In genomic region chr11:120637131-120637530, GRCh38 we compare ENCODE assay signal across 17 cellular contexts.
DNase-seq lines count a peak whose midpoint lies in the region; FAIRE-seq and TF ChIP-seq lines count a peak whose summit lies in the region.
"Had no signal": no experiment of that assay in that cellular context is flagged by ENCODE, and none has a peak within 500 bp of the region (broad histone marks: within the 10 kb centered on the region; RNA-seq: fewer than 3 reads in every experiment).

No MANE protein-coding gene starts in this region.

- H3K27ac ChIP-seq in HEK293 (ENCODE audit: extremely low read depth, low read depth, low read length): no peak overlapping the region
- no peak overlapping the region for H3K27ac ChIP-seq in kidney (ENCODE audit: low read depth in 2 of 2, low read length in 2 of 2)
- H3K27ac ChIP-seq in SK-N-SH (ENCODE audit: low read depth in 2 of 2, low read length in 1 of 2): no peak overlapping the region
- H3K27ac ChIP-seq in OCI-LY7 (ENCODE audit: low read depth, low read length, poor library complexity, severe bottlenecking): no peak overlapping the region
- H3K27ac ChIP-seq: BLaER1 had no signal

- no peaks in the 10 kb centered on the region for H3K4me1 ChIP-seq in HEK293 (ENCODE audit: control insufficient read depth, insufficient read depth, low read length)
- no peaks in the 10 kb centered on the region for H3K4me1 ChIP-seq in kidney (ENCODE audit: control insufficient read depth in 1 of 2, insufficient read depth in 1 of 2, low read depth in 1 of 2, low read length in 2 of 2)
- peaks cover 0 to 14% of the 10 kb centered on the region in 2 experiments; a peak in 2 of 4 replicates for H3K4me1 ChIP-seq in SK-N-SH (ENCODE audit: control insufficient read depth in 1 of 2, insufficient read depth in 2 of 2, low read depth in 1 of 2, low read length in 1 of 2)
- H3K4me1 ChIP-seq in OCI-LY7 (ENCODE audit: insufficient read depth, low read length, poor library complexity, severe bottlenecking): no peaks in the 10 kb centered on the region

- CTCF ChIA-PET in HEK293 (lab: Yijun Ruan, JAX) (interaction anchor here (0.7 kb wide), 1 partner anchor 42 kb away, joined by 3 read pairs; no protein-coding TSS in a partner anchor), SK-N-SH (lab: Yijun Ruan, JAX) (interaction anchor here (0.7 to 2.2 kb wide), 3 partner anchors 11 to 126 kb away, joined by 3 to 9 read pairs (median 4); partner anchors contain the start of gene GRIK4), OCI-LY7 (lab: Charles Lee; ENCODE audit: unreplicated experiment) (no interaction called here)

- TF ChIP-seq RAD21 in SK-N-SH (IDR thresholded peaks at IDR 0.05; ENCODE audit: low read length): no peak

- no peaks in the 10 kb centered on the region for H4K20me1 ChIP-seq in SK-N-SH (ENCODE audit: insufficient read depth)
- H4K20me1 ChIP-seq in OCI-LY7 (ENCODE audit: insufficient read depth, low read length): no peaks in the 10 kb centered on the region
- H4K20me1 ChIP-seq: BLaER1 had no signal

- H3K4me2 ChIP-seq in SK-N-SH: no peak overlapping the region
- H3K4me2 ChIP-seq in OCI-LY7 (ENCODE audit: low read length): no peak overlapping the region
- H3K4me2 ChIP-seq: BLaER1 had no signal

- H3K9me2 ChIP-seq in SK-N-SH: no peaks in the 10 kb centered on the region
- H3K9me2 ChIP-seq in OCI-LY7 (ENCODE audit: insufficient read depth, low read length): no peaks in the 10 kb centered on the region

- no peak for FAIRE-seq in kidney (lab: Jason Lieb, UNC)
- FAIRE-seq: GM12878, H1, HepG2 had no signal

- H3K79me2 ChIP-seq in SK-N-SH (ENCODE audit: insufficient read depth) (no peaks in the 10 kb centered on the region), OCI-LY7 (ENCODE audit: insufficient read depth, low read depth, low read length) (no peaks in the 10 kb centered on the region)

- intact Hi-C loops in kidney (cut with DNase I) (no loop called here), OCI-LY7 (cut with micrococcal nuclease; ENCODE audit: unreplicated experiment) (no loop called here)

- TF ChIP-seq EP300 in SK-N-SH (IDR thresholded peaks at IDR 0.05; ENCODE audit: borderline replicate concordance in 1 of 2, low read depth in 1 of 2, low read length in 1 of 2): no peak

- no peak overlapping the region for H3K4me3 ChIP-seq in HEK293 (ENCODE audit: low read depth, low read length)
- H3K4me3 ChIP-seq in kidney (ENCODE audit: low read length in 2 of 2): no peak overlapping the region
- H3K4me3 ChIP-seq in SK-N-SH (ENCODE audit: low read depth in 2 of 2, low read length in 1 of 2): no peak overlapping the region
- H3K4me3 ChIP-seq in OCI-LY7 (ENCODE audit: low read depth, low read length, poor library complexity, severe bottlenecking): no peak overlapping the region
- H3K4me3 ChIP-seq: BLaER1, GM12878 had no signal

- DNase-seq in NCI-H2029 (lab: John Stamatoyannopoulos, UW) (peak; percentile 13), NCI-H2029 treated with DMSO at 0.1 percent for 48 hours (lab: John Stamatoyannopoulos, UW) (no peak), NCI-H345 (lab: John Stamatoyannopoulos, UW) (peak; percentile 66), kidney (peak; percentile 7), DMS53 (lab: John Stamatoyannopoulos, UW) (no peak), SK-N-SH (no peak), OCI-LY7 (ENCODE audit: low spot score) (no peak)
- DNase-seq: 8988T; CD4-positive, alpha-beta memory T cell; DND-41; EL; H9 had no signal

- no peaks in the 10 kb centered on the region for H3K27me3 ChIP-seq in SK-N-SH (ENCODE audit: insufficient read depth)
- H3K27me3 ChIP-seq: BLaER1 had no signal

- no peaks in the 10 kb centered on the region for H3F3A ChIP-seq in SK-N-SH (replicated peaks; ENCODE audit: insufficient read depth)

- POLR2A ChIA-PET in HEK293 (lab: Yijun Ruan, JAX) (no interaction called here), SK-N-SH (lab: Yijun Ruan, JAX) (no interaction called here), OCI-LY7 (lab: Charles Lee) (interaction anchor here (0.7 kb wide), 1 partner anchor 24 kb away, joined by 11 read pairs; no protein-coding TSS in a partner anchor)

- no TSS peak for BruUV-seq in OCI-LY7 (replicated peaks; lab: Mats Ljungman, UMichigan)

- no peaks in the 10 kb centered on the region for H3K9me3 ChIP-seq in HEK293 (ENCODE audit: control insufficient read depth, insufficient read depth, low read depth, low read length)
- H3K9me3 ChIP-seq in kidney (ENCODE audit: control insufficient read depth in 1 of 2, low read length in 2 of 2): no peaks in the 10 kb centered on the region
- H3K9me3 ChIP-seq in SK-N-SH: no peaks in the 10 kb centered on the region
- no peaks in the 10 kb centered on the region for H3K9me3 ChIP-seq in OCI-LY7 (ENCODE audit: low read length)
- H3K9me3 ChIP-seq: BLaER1 had no signal

- no peak overlapping the region for H2AFZ ChIP-seq in SK-N-SH (ENCODE audit: low read depth)
- H2AFZ ChIP-seq in OCI-LY7 (ENCODE audit: low read length): no peak overlapping the region

- WGBS in SK-N-SH (ENCODE audit: low lambda C conversion rate): 53% methylated on average over 6 of the region's 6 CpGs

- H3K36me3 ChIP-seq in HEK293 (ENCODE audit: control insufficient read depth in 2 of 2, insufficient read depth in 1 of 2, low read length in 2 of 2) (no peaks in the 10 kb centered on the region), kidney (ENCODE audit: control insufficient read depth in 1 of 2, insufficient read depth in 2 of 2, low read length in 2 of 2) (no peaks in the 10 kb centered on the region), SK-N-SH (replicated peaks in 1 of 2; ENCODE audit: control insufficient read depth in 1 of 2, insufficient read depth in 2 of 2, low read length in 1 of 2) (no peaks in the 10 kb centered on the region), OCI-LY7 (ENCODE audit: insufficient read depth, low read length) (no peaks in the 10 kb centered on the region)
- H3K36me3 ChIP-seq: BLaER1 had no signal

- H3K9ac ChIP-seq in kidney (ENCODE audit: low read length in 2 of 2) (no peak overlapping the region), SK-N-SH (no peak overlapping the region)
- H3K9ac ChIP-seq: BLaER1 had no signal

- TF ChIP-seq CTCF in HEK293 (tag by site-specific recombination; IDR thresholded peaks at IDR 0.05) (no peak), kidney (IDR thresholded peaks at IDR 0.05; ENCODE audit: borderline replicate concordance, extremely low read depth, insufficient read depth) (no peak), SK-N-SH (IDR thresholded peaks at IDR 0.05) (no peak), OCI-LY7 (conservative IDR thresholded peaks at IDR 0.05; ENCODE audit: low read length) (no peak)

TF ChIP-seq in HEK293, 187 proteins besides CTCF, POLR2A, EP300 and RAD21 (continues in another document):
- TF ChIP-seq ZNF132 (tag by site-specific recombination; IDR thresholded peaks at IDR 0.05; ENCODE audit: borderline replicate concordance) (no peak), ZSCAN18 (tag by site-specific recombination; IDR thresholded peaks at IDR 0.05) (no peak), BCL6B (tag by site-specific recombination; IDR thresholded peaks at IDR 0.05) (no peak), ZNF19 (tag by site-specific recombination; IDR thresholded peaks at IDR 0.05; ENCODE audit: low read depth) (no peak)

TF ChIP-seq in SK-N-SH, 30 proteins besides CTCF, POLR2A, EP300 and RAD21:
- TF ChIP-seq EZH2phosphoT487 (IDR thresholded peaks at IDR 0.05; ENCODE audit: borderline replicate concordance, low read depth): no peak
- TF ChIP-seq POLR2AphosphoS5 (IDR thresholded peaks at IDR 0.05; ENCODE audit: low read depth, low read length): no peak
- no peak for TF ChIP-seq FOSL2 (IDR thresholded peaks at IDR 0.05; ENCODE audit: borderline replicate concordance, low read depth)
- no peak for TF ChIP-seq TCF12 (IDR thresholded peaks at IDR 0.05)
- no peak for TF ChIP-seq FOXM1 (IDR thresholded peaks at IDR 0.05; ENCODE audit: low read depth)
- TF ChIP-seq TEAD4 (IDR thresholded peaks at IDR 0.05; ENCODE audit: borderline replicate concordance, insufficient read depth): no peak

Comparison
In these comparisons a context has a peak if more than half of its experiments do, and no peak if none do; other contexts are left out.
1. DNase-seq: peak in NCI-H2029 (single experiment), NCI-H345 (single experiment) and kidney (single experiment); none in NCI-H2029 treated with DMSO at 0.1 percent for 48 hours (single experiment), DMS53 (single experiment), SK-N-SH (single experiment) and OCI-LY7 (single experiment).